ENCODE assay signal across 8 cellular contexts in the genomic region with DNA sequence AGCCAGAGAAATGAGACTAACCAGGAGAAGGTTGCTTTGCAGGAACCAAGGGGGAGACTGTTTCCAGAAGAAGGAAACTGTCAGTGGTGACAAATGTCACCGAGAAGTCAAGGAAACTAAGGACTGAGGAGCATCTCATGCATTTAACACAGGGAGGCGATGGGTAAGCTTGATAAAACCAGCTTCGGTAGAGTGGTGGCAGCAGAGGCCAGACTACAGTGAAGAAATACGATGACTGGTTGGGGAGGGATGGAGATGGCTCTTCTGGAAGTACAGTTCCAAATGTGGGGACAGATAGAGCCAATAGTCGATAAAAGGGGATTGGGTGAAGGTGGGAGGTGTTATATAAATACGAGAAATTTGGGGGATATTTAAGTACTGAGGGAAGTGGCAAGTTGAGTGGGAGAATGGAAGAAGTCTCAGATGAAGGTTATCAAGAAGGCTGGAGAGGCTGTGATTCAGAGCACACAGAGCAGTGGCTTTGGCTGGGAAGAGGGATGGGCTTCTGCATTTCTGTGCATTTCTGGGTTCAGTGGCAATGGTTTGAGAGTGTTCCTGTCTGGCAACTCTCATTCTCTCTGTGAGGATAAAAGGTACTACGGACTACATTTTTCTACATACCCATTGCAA. TPM values are rescaled to one million over a fixed set of nuclear protein-coding genes. Genes with fewer than 3 reads are reported as not detected.
DNase-seq lines count a peak whose midpoint lies in the region; ATAC-seq, FAIRE-seq and TF ChIP-seq lines count a peak whose summit lies in the region.

No MANE protein-coding gene starts in this region.

- TF ChIP-seq CTCF in ascending aorta (IDR thresholded peaks at IDR 0.05) (peak in 2 of 3 experiments; percentile 30 to 54), tibial artery (IDR thresholded peaks at IDR 0.05) (peak; percentile 46 to 49), coronary artery (IDR thresholded peaks at IDR 0.05) (no peak)

- H3K27ac Mint-ChIP-seq in activated naive CD8-positive, alpha-beta T cell, result peak overlapping the region; percentile 42
- H3K27ac Mint-ChIP-seq in activated naive CD8-positive, alpha-beta T cell treated with anti-CD3 and anti-CD28 coated beads for 36 hours, result no peak overlapping the region

- FAIRE-seq in islet of Langerhans (lab: Jason Lieb, UNC), result peak; percentile 89

- H3K27me3 Mint-ChIP-seq in activated naive CD8-positive, alpha-beta T cell, result no peaks in the 10 kb centered on the region
- no peaks in the 10 kb centered on the region for H3K27me3 Mint-ChIP-seq in activated naive CD8-positive, alpha-beta T cell treated with anti-CD3 and anti-CD28 coated beads for 36 hours

- DNase-seq in activated naive CD8-positive, alpha-beta T cell treated with anti-CD3 and anti-CD28 coated beads for 36 hours, result no peak
- DNase-seq in NCI-H748 (lab: John Stamatoyannopoulos, UW; ENCODE audit: unreplicated experiment) (peak; percentile 39), ascending aorta (ENCODE audit: low spot score in 2 of 2) (no peak), tibial artery (peak in 1 of 2 donors; percentile 29), coronary artery (ENCODE audit: low spot score) (no peak)

- H3K36me3 ChIP-seq in ascending aorta, result no peaks in the 10 kb centered on the region
- H3K36me3 ChIP-seq in tibial artery, result no peaks in the 10 kb centered on the region

- no peak overlapping the region for H3K4me3 ChIP-seq in ascending aorta
- no peak overlapping the region for H3K4me3 ChIP-seq in tibial artery
- no peak overlapping the region for H3K4me3 ChIP-seq in coronary artery

- H3K27me3 ChIP-seq in ascending aorta, result no peaks in the 10 kb centered on the region
- no peaks in the 10 kb centered on the region for H3K27me3 ChIP-seq in tibial artery

- H3K27ac ChIP-seq in ascending aorta (no peak overlapping the region), tibial artery (no peak overlapping the region), coronary artery (no peak overlapping the region)

- H3K4me1 ChIP-seq in ascending aorta, result no peaks in the 10 kb centered on the region
- no peaks in the 10 kb centered on the region for H3K4me1 ChIP-seq in tibial artery

- intact Hi-C loops in ascending aorta (cut with DNase I) (loop anchor here (1.0 to 10.0 kb wide), 2 partner anchors 213 to 1183 kb away; no protein-coding TSS in a partner anchor), tibial artery (cut with DNase I; ENCODE audit: low total_unique reads) (loop anchor here (5.0 kb wide), 2 partner anchors 211 to 271 kb away; no protein-coding TSS in a partner anchor)

- H3K9me3 Mint-ChIP-seq in activated naive CD8-positive, alpha-beta T cell (ENCODE audit: low read depth), result no peaks in the 10 kb centered on the region
- H3K9me3 Mint-ChIP-seq in activated naive CD8-positive, alpha-beta T cell treated with anti-CD3 and anti-CD28 coated beads for 36 hours, result no peaks in the 10 kb centered on the region

- no peak overlapping the region for H3K4me3 Mint-ChIP-seq in activated naive CD8-positive, alpha-beta T cell
- no peak overlapping the region for H3K4me3 Mint-ChIP-seq in activated naive CD8-positive, alpha-beta T cell treated with anti-CD3 and anti-CD28 coated beads for 36 hours

- peaks cover 26% of the 10 kb centered on the region for H3K4me1 Mint-ChIP-seq in activated naive CD8-positive, alpha-beta T cell (ENCODE audit: low read depth)
- H3K4me1 Mint-ChIP-seq in activated naive CD8-positive, alpha-beta T cell treated with anti-CD3 and anti-CD28 coated beads for 36 hours, result peaks cover 17% of the 10 kb centered on the region

- H3K9me3 ChIP-seq in ascending aorta, result no peaks in the 10 kb centered on the region
- H3K9me3 ChIP-seq in tibial artery, result no peaks in the 10 kb centered on the region

- ATAC-seq in HG02610 (IDR thresholded peaks at IDR 0.05; ENCODE audit: unreplicated experiment), result peak; percentile 61

- H3K36me3 Mint-ChIP-seq in activated naive CD8-positive, alpha-beta T cell, result no peaks in the 10 kb centered on the region
- H3K36me3 Mint-ChIP-seq in activated naive CD8-positive, alpha-beta T cell treated with anti-CD3 and anti-CD28 coated beads for 36 hours, result no peaks in the 10 kb centered on the region

RNA-seq across cellular contexts. Expression of a gene that starts 29.2 kb away (rescaled TPM):
- 10 to 100 TPM; 22.6 to 25.0 TPM for total RNA-seq in activated naive CD8-positive, alpha-beta T cell treated with anti-CD3 and anti-CD28 coated beads for 36 hours
- 18.8 TPM for total RNA-seq in ascending aorta
